8 cellular contexts compared by ENCODE assay signal in genomic region chr7:99379043-99379577, GRCh38. TPM values are rescaled to one million over a fixed set of nuclear protein-coding genes. Genes with fewer than 3 reads are reported as not detected.
DNase-seq lines count a peak whose midpoint lies in the region; ATAC-seq and TF ChIP-seq lines count a peak whose summit lies in the region.

No MANE protein-coding gene starts in this region.

- no peak for TF ChIP-seq CTCF in endothelial cell (IDR thresholded peaks at IDR 0.05; ENCODE audit: unreplicated experiment)
- no peak for TF ChIP-seq CTCF in type B pancreatic cell (conservative IDR thresholded peaks at IDR 0.05)

- peak overlapping the region; percentile 35 to 37 for H3K9ac ChIP-seq in mucosa of rectum (ENCODE audit: low read depth in 1 of 2, low read length in 2 of 2)

- intact Hi-C loops in CD4-positive, alpha-beta memory T cell (cut with micrococcal nuclease): loop anchor here (5.0 kb wide), 1 partner anchor 237 kb away; the partner anchor contains the start of gene SMURF1

- peak overlapping the region; percentile 93 for H3K27ac ChIP-seq in CD4-positive, alpha-beta memory T cell (ENCODE audit: low read depth, low read length)
- H3K27ac ChIP-seq in mucosa of rectum (ENCODE audit: low read depth in 2 of 2, low read length in 2 of 2): peak overlapping the region; percentile 74 to 88

- H3K36me3 ChIP-seq in CD4-positive, alpha-beta memory T cell (ENCODE audit: insufficient read depth, low read length): peaks cover 20% of the 10 kb centered on the region
- H3K36me3 ChIP-seq in mucosa of rectum (ENCODE audit: control insufficient read depth in 2 of 2, insufficient read depth in 2 of 2, low read length in 2 of 2): peaks cover 0 to 8% of the 10 kb centered on the region in 2 donors

- no peaks in the 10 kb centered on the region for H3K27me3 ChIP-seq in CD4-positive, alpha-beta memory T cell (ENCODE audit: insufficient read depth, low read length)
- no peaks in the 10 kb centered on the region for H3K27me3 ChIP-seq in mucosa of rectum (ENCODE audit: control insufficient read depth in 2 of 2, insufficient read depth in 2 of 2, low read length in 2 of 2)

- peaks cover 17 to 39% of the 10 kb centered on the region in 2 donors for H3K36me3 Mint-ChIP-seq in CD4-positive, alpha-beta memory T cell
- H3K36me3 Mint-ChIP-seq in endothelial cell (ENCODE audit: low read depth, unreplicated experiment) (peaks cover 9% of the 10 kb centered on the region), type B pancreatic cell (peaks cover 5% of the 10 kb centered on the region)

- peak; percentile 58 to 90 (median 62) for DNase-seq in CD4-positive, alpha-beta memory T cell
- DNase-seq in HT1080 (ENCODE audit: low read depth) (peak; percentile 87), endothelial cell (ENCODE audit: low spot score) (no peak), type B pancreatic cell (ENCODE audit: extremely low spot score, unreplicated experiment) (no peak)
- DNase-seq in activated CD4-positive, CD25-positive, alpha-beta regulatory T cell treated with anti-CD3 and anti-CD28 coated beads, Interleukin-2, amount 50 U/mL, for 72 hours: peak; percentile 44

- no peaks in the 10 kb centered on the region for H3K27me3 Mint-ChIP-seq in CD4-positive, alpha-beta memory T cell
- peaks cover 5% of the 10 kb centered on the region for H3K27me3 Mint-ChIP-seq in endothelial cell (ENCODE audit: unreplicated experiment)
- no peaks in the 10 kb centered on the region for H3K27me3 Mint-ChIP-seq in type B pancreatic cell

- H3K9me3 ChIP-seq in CD4-positive, alpha-beta memory T cell (ENCODE audit: control insufficient read depth in 1 of 2, low read length in 2 of 2): no peaks in the 10 kb centered on the region
- H3K9me3 ChIP-seq in mucosa of rectum (ENCODE audit: control insufficient read depth in 2 of 2, low read length in 2 of 2): no peaks in the 10 kb centered on the region

- POLR2A ChIA-PET in CD4-positive, alpha-beta memory T cell (lab: Charles Lee; ENCODE audit: partially characterized antibody): interaction anchor here (0.7 to 12.5 kb wide), 7 partner anchors 9 to 126 kb away, joined by 3 to 130 read pairs (median 7); partner anchors contain the start of genes BUD31, PDAP1 and ZNF394

- ATAC-seq in HG02763 (IDR thresholded peaks at IDR 0.05; ENCODE audit: unreplicated experiment): no peak
- ATAC-seq in HG03342 (IDR thresholded peaks at IDR 0.05; ENCODE audit: unreplicated experiment): no peak

- H3K27ac Mint-ChIP-seq in CD4-positive, alpha-beta memory T cell: peak overlapping the region; percentile 93 to 99 (median 98)
- H3K27ac Mint-ChIP-seq in endothelial cell (ENCODE audit: unreplicated experiment) (peak overlapping the region; percentile 85), type B pancreatic cell (peak overlapping the region; percentile 89)

- peak overlapping the region; percentile 69 to 93 (median 86) for H3K4me3 Mint-ChIP-seq in CD4-positive, alpha-beta memory T cell
- peak overlapping the region; percentile 83 for H3K4me3 Mint-ChIP-seq in endothelial cell (ENCODE audit: unreplicated experiment)
- H3K4me3 Mint-ChIP-seq in type B pancreatic cell: peak overlapping the region; percentile 67

- H3K4me1 Mint-ChIP-seq in CD4-positive, alpha-beta memory T cell: peaks cover 32 to 72% (median 51%) of the 10 kb centered on the region in 4 donors
- H3K4me1 Mint-ChIP-seq in endothelial cell (ENCODE audit: unreplicated experiment): peaks cover 19% of the 10 kb centered on the region
- H3K4me1 Mint-ChIP-seq in type B pancreatic cell (ENCODE audit: unreplicated experiment): peaks cover 11% of the 10 kb centered on the region

- CTCF ChIA-PET in CD4-positive, alpha-beta memory T cell (lab: Charles Lee; ENCODE audit: partially characterized antibody): interaction anchor here (0.7 kb wide), 1 partner anchor 8 kb away, joined by 3 read pairs; no protein-coding TSS in a partner anchor

- peak overlapping the region; percentile 64 to 75 for H3K4me3 ChIP-seq in CD4-positive, alpha-beta memory T cell (ENCODE audit: low read length in 2 of 2)
- peak overlapping the region in 1 of 2 donors; percentile 62 for H3K4me3 ChIP-seq in mucosa of rectum (ENCODE audit: low read length in 2 of 2)

- no peaks in the 10 kb centered on the region for H3K9me3 Mint-ChIP-seq in CD4-positive, alpha-beta memory T cell
- H3K9me3 Mint-ChIP-seq in endothelial cell (ENCODE audit: unreplicated experiment) (no peaks in the 10 kb centered on the region), type B pancreatic cell (no peaks in the 10 kb centered on the region)

- H3K4me1 ChIP-seq in CD4-positive, alpha-beta memory T cell (ENCODE audit: insufficient read depth, low read length): peaks cover 83% of the 10 kb centered on the region
- peaks cover 23 to 26% of the 10 kb centered on the region in 2 donors for H3K4me1 ChIP-seq in mucosa of rectum (ENCODE audit: control insufficient read depth in 2 of 2, insufficient read depth in 2 of 2, low read length in 2 of 2)

RNA-seq across cellular contexts. Expression of gene ARPC1B, which starts 4.6 kb away (rescaled TPM):
- 100 to 1,000 TPM; 188 to 191 TPM for total RNA-seq in CD4-positive, alpha-beta memory T cell
- 100 to 1,000 TPM; 862 to 906 TPM for polyA plus RNA-seq in CD4-positive, alpha-beta memory T cell
- total RNA-seq in HT1080 (2014; rRNA removed; shearing (Covaris generic)): 308 and 360 TPM in 2 replicates
- polyA plus RNA-seq in HT1080 (2015; cell fraction: cytosol; rRNA removed): 295 and 330 TPM in 2 replicates
- 140 and 155 TPM in 2 replicates for polyA plus RNA-seq in HT1080 (2015; cell fraction: nucleus; rRNA removed)
- total RNA-seq in endothelial cell (ENCODE audit: unreplicated experiment): 124 TPM
- 55.0 and 125 TPM in 2 replicates for total RNA-seq in type B pancreatic cell (ENCODE audit: low replicate concordance)

RNA-seq across cellular contexts. Expression of gene PDAP1, which starts 29.3 kb away (rescaled TPM):
- 10 to 100 TPM; 66.0 to 67.0 TPM for total RNA-seq in CD4-positive, alpha-beta memory T cell
- polyA plus RNA-seq in CD4-positive, alpha-beta memory T cell: 10 to 100 TPM; 21.5 to 27.7 TPM
- 81.3 and 105 TPM in 2 replicates for total RNA-seq in HT1080 (2014; rRNA removed; shearing (Covaris generic))
- 131 and 144 TPM in 2 replicates for polyA plus RNA-seq in HT1080 (2015; cell fraction: cytosol; rRNA removed)
- 30.9 and 31.8 TPM in 2 replicates for polyA plus RNA-seq in HT1080 (2015; cell fraction: nucleus; rRNA removed)
- total RNA-seq in endothelial cell (ENCODE audit: unreplicated experiment): 107 TPM
- 112 and 115 TPM in 2 replicates for total RNA-seq in type B pancreatic cell (ENCODE audit: low replicate concordance)

RNA-seq across cellular contexts. Expression of gene BUD31, which starts 29.7 kb away (rescaled TPM):
- total RNA-seq in CD4-positive, alpha-beta memory T cell: 10 to 100 TPM; 60.0 to 61.3 TPM
- polyA plus RNA-seq in CD4-positive, alpha-beta memory T cell: 100 to 1,000 TPM; 163 to 175 TPM
- total RNA-seq in HT1080 (2014; rRNA removed; shearing (Covaris generic)): 193 and 225 TPM in 2 replicates
- 151 and 168 TPM in 2 replicates for polyA plus RNA-seq in HT1080 (2015; cell fraction: cytosol; rRNA removed)
- polyA plus RNA-seq in HT1080 (2015; cell fraction: nucleus; rRNA removed): 85.4 and 87.7 TPM in 2 replicates
- total RNA-seq in endothelial cell (ENCODE audit: unreplicated experiment) (73.4 TPM), type B pancreatic cell (ENCODE audit: low replicate concordance) (102 and 166 TPM in 2 replicates)

RNA-seq across cellular contexts. Expression of gene ARPC1A, which starts 53.4 kb away (rescaled TPM):
- total RNA-seq in CD4-positive, alpha-beta memory T cell: 10 to 100 TPM; 46.2 to 51.5 TPM
- polyA plus RNA-seq in CD4-positive, alpha-beta memory T cell: 10 to 100 TPM; 49.1 to 64.2 TPM
- total RNA-seq in HT1080 (2014; rRNA removed; shearing (Covaris generic)): 292 and 359 TPM in 2 replicates
- polyA plus RNA-seq in HT1080 (2015; cell fraction: cytosol; rRNA removed): 401 and 410 TPM in 2 replicates
- polyA plus RNA-seq in HT1080 (2015; cell fraction: nucleus; rRNA removed): 136 and 140 TPM in 2 replicates
- 196 TPM for total RNA-seq in endothelial cell (ENCODE audit: unreplicated experiment)
- total RNA-seq in type B pancreatic cell (ENCODE audit: low replicate concordance): 164 and 209 TPM in 2 replicates

RNA-seq across cellular contexts. Expression of gene PTCD1, which starts 59.5 kb away (rescaled TPM):
- 1 to 10 TPM; 7.4 to 7.7 TPM for total RNA-seq in CD4-positive, alpha-beta memory T cell
- polyA plus RNA-seq in CD4-positive, alpha-beta memory T cell: 1 to 10 TPM in 1 of 2 donors, under 1 TPM in 1; 1.00 to 4.0 TPM
- 6.5 and 8.5 TPM in 2 replicates for total RNA-seq in HT1080 (2014; rRNA removed; shearing (Covaris generic))
- polyA plus RNA-seq in HT1080 (2015; cell fraction: cytosol; rRNA removed): 2.3 and 3.4 TPM in 2 replicates
- 11.1 and 17.3 TPM in 2 replicates for polyA plus RNA-seq in HT1080 (2015; cell fraction: nucleus; rRNA removed)
- total RNA-seq in endothelial cell (ENCODE audit: unreplicated experiment) (7.1 TPM), type B pancreatic cell (ENCODE audit: low replicate concordance) (7.9 and 11.3 TPM in 2 replicates)

Comparison
In these comparisons a context has a peak if more than half of its experiments do, and no peak if none do; other contexts are left out.
1. DNase-seq: peak in CD4-positive, alpha-beta memory T cell (5 of 5), HT1080 (single experiment) and activated CD4-positive, CD25-positive, alpha-beta regulatory T cell treated with anti-CD3 and anti-CD28 coated beads, Interleukin-2, amount 50 U/mL, for 72 hours (single experiment); none in endothelial cell (single experiment) and type B pancreatic cell (single experiment).
2. Peak in every context shown above with its lines, with median percentiles within 50 percentile points of each other: H3K27ac Mint-ChIP-seq and H3K4me3 Mint-ChIP-seq.